Comparison of ENCODE assay signal across 22 cellular contexts in the genomic region with DNA sequence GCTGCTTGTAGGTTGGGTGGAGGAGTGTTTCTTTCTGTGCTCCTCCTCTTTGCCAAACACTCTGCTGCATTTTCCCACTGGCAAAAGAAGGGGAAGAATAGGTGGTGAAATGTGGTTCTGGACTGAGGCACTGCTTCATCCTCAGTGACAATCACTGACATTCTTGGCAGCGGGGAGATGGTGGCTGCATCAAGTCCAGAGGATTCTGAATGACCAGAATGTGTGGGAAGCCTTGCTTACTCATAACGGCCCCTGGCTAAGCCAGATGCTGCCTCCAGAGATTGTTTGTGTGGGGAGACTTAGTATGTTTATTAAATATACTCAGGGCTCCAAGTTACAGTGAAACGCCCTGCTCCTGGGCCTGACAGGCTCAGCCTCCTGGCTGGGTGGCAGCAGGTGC.
"Had no signal": no experiment of that assay in that cellular context is flagged by ENCODE, and none has a peak within 500 bp of the region (broad histone marks: within the 10 kb centered on the region; RNA-seq: fewer than 3 reads in every experiment).

No MANE protein-coding gene starts in this region.

- H3K4me2 ChIP-seq: neural progenitor cell had no signal

- H2AFZ ChIP-seq: neural progenitor cell, parathyroid adenoma had no signal

- H3K9ac ChIP-seq: neural progenitor cell, parathyroid adenoma had no signal

- H3K36me3 Mint-ChIP-seq: natural killer cell; neural progenitor cell; stimulated activated naive B cell treated with anti-CD40 and anti-IgM and Interleukin-4, amounts not matched to agents 10 μg/mL and 1 μg/mL and 100 μg/mL, for 72 hours had no signal

- H3K27me3 ChIP-seq: dorsolateral prefrontal cortex, gastrocnemius medialis, neural progenitor cell, testis, tibial nerve had no signal

- H3K4me3 Mint-ChIP-seq: natural killer cell; neural progenitor cell; stimulated activated naive B cell treated with anti-CD40 and anti-IgM and Interleukin-4, amounts not matched to agents 10 μg/mL and 1 μg/mL and 100 μg/mL, for 72 hours; stimulated activated naive CD8-positive, alpha-beta T cell treated with anti-CD3 and anti-CD28 coated beads, Interleukin-15, amount 100 ng/mL, for 72 hours had no signal

- DNase-seq: cortex of kidney; dorsolateral prefrontal cortex; effector memory CD4-positive, alpha-beta T cell; gastrocnemius medialis; heart right ventricle; kidney glomerular epithelial cell; mucosa of descending colon; natural killer cell; occipital lobe; stimulated activated CD4-positive, alpha-beta T cell treated with anti-CD3 and anti-CD28 coated beads, Interleukin-2, amount 100 ng/mL, for 24 hours; stimulated activated CD4-positive, alpha-beta T cell treated with anti-CD3 and anti-CD28 coated beads, Interleukin-4, amount 100 ng/mL, for 4 hours; stimulated activated naive B cell treated with anti-CD40 and anti-IgM and Interleukin-4, amounts not matched to agents 10 μg/mL and 1 μg/mL and 100 μg/mL, for 72 hours; stimulated activated naive CD8-positive, alpha-beta T cell treated with anti-CD3 and anti-CD28 coated beads, Interleukin-15, amount 100 ng/mL, for 72 hours; testis had no signal

- FAIRE-seq: endometrium, islet of Langerhans had no signal

- H3K4me3 ChIP-seq: dorsolateral prefrontal cortex, gastrocnemius medialis, heart right ventricle, mucosa of descending colon, neural progenitor cell, skin epidermis, testis, tibial nerve had no signal

- ATAC-seq: esophagus mucosa; gastrocnemius medialis; heart right ventricle; mucosa of descending colon; natural killer cell; sciatic nerve; stimulated activated naive B cell treated with anti-CD40 and anti-IgM and Interleukin-4, amounts not matched to agents 10 μg/mL and 1 μg/mL and 100 μg/mL, for 72 hours had no signal

- H3K27ac Mint-ChIP-seq: natural killer cell; neural progenitor cell; stimulated activated naive B cell treated with anti-CD40 and anti-IgM and Interleukin-4, amounts not matched to agents 10 μg/mL and 1 μg/mL and 100 μg/mL, for 72 hours; stimulated activated naive CD8-positive, alpha-beta T cell treated with anti-CD3 and anti-CD28 coated beads, Interleukin-15, amount 100 ng/mL, for 72 hours had no signal

- H3K36me3 ChIP-seq: gastrocnemius medialis, heart right ventricle, neural progenitor cell, tibial nerve had no signal

- H3K27ac ChIP-seq: dorsolateral prefrontal cortex, gastrocnemius medialis, heart right ventricle, neural progenitor cell, parathyroid adenoma, skin epidermis, testis, tibial nerve had no signal

- H3K4me1 Mint-ChIP-seq: natural killer cell; stimulated activated naive B cell treated with anti-CD40 and anti-IgM and Interleukin-4, amounts not matched to agents 10 μg/mL and 1 μg/mL and 100 μg/mL, for 72 hours; stimulated activated naive CD8-positive, alpha-beta T cell treated with anti-CD3 and anti-CD28 coated beads, Interleukin-15, amount 100 ng/mL, for 72 hours had no signal

- H3K9me3 ChIP-seq: gastrocnemius medialis, heart right ventricle, mucosa of descending colon, testis, tibial nerve had no signal

- H3K9me3 Mint-ChIP-seq: neural progenitor cell; stimulated activated naive CD8-positive, alpha-beta T cell treated with anti-CD3 and anti-CD28 coated beads, Interleukin-15, amount 100 ng/mL, for 72 hours had no signal

- H3K79me2 ChIP-seq: parathyroid adenoma had no signal

- H3K4me1 ChIP-seq: heart right ventricle, neural progenitor cell, parathyroid adenoma, testis, tibial nerve had no signal
